10 cellular contexts compared by ENCODE assay signal in genomic region chrX:150570512-150570911, GRCh38. TPM values are rescaled to one million over a fixed set of nuclear protein-coding genes. Genes with fewer than 3 reads are reported as not detected.
A peak's percentile ranks its signal among the peaks of the same experiment; 100 is the strongest.
DNase-seq lines count a peak whose midpoint lies in the region; ATAC-seq and TF ChIP-seq lines count a peak whose summit lies in the region.
"Had no signal": no experiment of that assay in that cellular context is flagged by ENCODE, and none has a peak within 500 bp of the region (broad histone marks: within the 10 kb centered on the region; RNA-seq: fewer than 3 reads in every experiment).

No MANE protein-coding gene starts in this region.

- no peaks in the 10 kb centered on the region for H3K9me3 ChIP-seq in colonic mucosa
- H3K9me3 ChIP-seq in spleen: no peaks in the 10 kb centered on the region
- H3K9me3 ChIP-seq: psoas muscle had no signal

- no peak for TF ChIP-seq CTCF in colonic mucosa (IDR thresholded peaks at IDR 0.05)
- no peak for TF ChIP-seq CTCF in spleen (IDR thresholded peaks at IDR 0.05 in 8 of 11, conservative IDR thresholded peaks at IDR 0.05 in 3 of 11)

- no peaks in the 10 kb centered on the region for H3K27me3 ChIP-seq in colonic mucosa
- no peaks in the 10 kb centered on the region for H3K27me3 ChIP-seq in spleen (replicated peaks in 1 of 7)

- TF ChIP-seq POLR2A in spleen (IDR thresholded peaks at IDR 0.05): no peak

- CTCF ChIA-PET in activated CD8-positive, alpha-beta memory T cell treated with anti-CD3 and anti-CD28 coated beads, Interleukin-2, amount 10 ng/mL, durations not matched to agents 7 days and 5 days (lab: Charles Lee): interaction anchor here (1.5 to 2.0 kb wide), 3 partner anchors 17 to 205 kb away, joined by 4 to 11 read pairs (median 4); no protein-coding TSS in a partner anchor

- no peaks in the 10 kb centered on the region for H3K4me1 ChIP-seq in colonic mucosa
- peaks cover 17 to 67% (median 61%) of the 10 kb centered on the region in 6 donors for H3K4me1 ChIP-seq in spleen
- H3K4me1 ChIP-seq: psoas muscle had no signal

- H3K27ac ChIP-seq in colonic mucosa (peak overlapping the region; percentile 91), spleen (peak overlapping the region in 7 of 8 donors; percentile 46 to 98 (median 96))
- H3K27ac ChIP-seq: psoas muscle had no signal

- H3K36me3 Mint-ChIP-seq in activated CD8-positive, alpha-beta memory T cell treated with anti-CD3 and anti-CD28 coated beads, Interleukin-2, amount 10 ng/mL, durations not matched to agents 7 days and 5 days: peaks cover 6% of the 10 kb centered on the region

- 11 to 50% (median 26%) methylated on average over 3 of the region's 3 CpGs for WGBS in spleen, 5 donors

- peak overlapping the region; percentile 54 for H3K4me3 ChIP-seq in colonic mucosa
- H3K4me3 ChIP-seq in spleen: peak overlapping the region in 2 of 8 donors; percentile 81 to 89

- H3K9me3 Mint-ChIP-seq in activated CD8-positive, alpha-beta memory T cell treated with anti-CD3 and anti-CD28 coated beads, Interleukin-2, amount 10 ng/mL, durations not matched to agents 7 days and 5 days (ENCODE audit: low read depth): no peaks in the 10 kb centered on the region

- H3K4me3 Mint-ChIP-seq in activated CD8-positive, alpha-beta memory T cell treated with anti-CD3 and anti-CD28 coated beads, Interleukin-2, amount 10 ng/mL, durations not matched to agents 7 days and 5 days: peak overlapping the region; percentile 81

- ATAC-seq in activated CD8-positive, alpha-beta memory T cell treated with anti-CD3 and anti-CD28 coated beads, Interleukin-2, amount 10 ng/mL, durations not matched to agents 7 days and 5 days: no peak
- ATAC-seq: psoas muscle had no signal

- peak overlapping the region; percentile 90 for H3K27ac Mint-ChIP-seq in activated CD8-positive, alpha-beta memory T cell treated with anti-CD3 and anti-CD28 coated beads, Interleukin-2, amount 10 ng/mL, durations not matched to agents 7 days and 5 days

- H3K4me1 Mint-ChIP-seq in activated CD8-positive, alpha-beta memory T cell treated with anti-CD3 and anti-CD28 coated beads, Interleukin-2, amount 10 ng/mL, durations not matched to agents 7 days and 5 days: peaks cover 55% of the 10 kb centered on the region

- no peaks in the 10 kb centered on the region for H3K27me3 Mint-ChIP-seq in activated CD8-positive, alpha-beta memory T cell treated with anti-CD3 and anti-CD28 coated beads, Interleukin-2, amount 10 ng/mL, durations not matched to agents 7 days and 5 days

- intact Hi-C loops in colonic mucosa (cut with DNase I): no loop called here
- intact Hi-C loops in spleen (cut with DNase I; ENCODE audit: low total_unique reads): no loop called here

- no peak for DNase-seq in activated CD8-positive, alpha-beta memory T cell treated with anti-CD3 and anti-CD28 coated beads, Interleukin-2, amount 10 ng/mL, durations not matched to agents 7 days and 5 days
- no peak for DNase-seq in activated CD8-positive, alpha-beta memory T cell treated with anti-CD3 and anti-CD28 coated beads, Interleukin-2, amount 50 U/mL, for 4 hours
- DNase-seq in OCI-M1 (lab: John Stamatoyannopoulos, UW): peak; percentile 67
- DNase-seq in colonic mucosa: no peak
- DNase-seq in spleen: no peak
- no peak for DNase-seq in NCI-H510A treated with DMSO at 0.1 percent for 48 hours (lab: John Stamatoyannopoulos, UW)
- DNase-seq in EL: no peak
- DNase-seq in AG20443 (ENCODE audit: low spot score): no peak
- DNase-seq: hypothalamus, psoas muscle had no signal

- peak overlapping the region in 1 of 2 donors; percentile 75 for H3K9ac ChIP-seq in colonic mucosa (ENCODE audit: low read depth in 2 of 2, low read length in 2 of 2)

- no peaks in the 10 kb centered on the region for H3K36me3 ChIP-seq in colonic mucosa
- H3K36me3 ChIP-seq in spleen: no peaks in the 10 kb centered on the region

RNA-seq across cellular contexts. Expression of gene MTM1, which starts 2.1 kb away (rescaled TPM):
- total RNA-seq in activated CD8-positive, alpha-beta memory T cell treated with anti-CD3 and anti-CD28 coated beads, Interleukin-2, amount 10 ng/mL, durations not matched to agents 7 days and 5 days: 10 to 100 TPM; 38.6 to 40.3 TPM
- total RNA-seq in colonic mucosa: 10 to 100 TPM; 36.8 to 61.3 TPM
- total RNA-seq in spleen: 10 to 100 TPM; 24.9 to 39.5 (median 27.1) TPM
- polyA plus RNA-seq in spleen: 1 to 10 TPM; 6.3 to 9.8 (median 7.0) TPM
